ENCODE assay signal across 21 cellular contexts in genomic region chr6:144277605-144278227, GRCh38. TPM values are rescaled to one million over a fixed set of nuclear protein-coding genes. Genes with fewer than 3 reads are reported as not detected.
A peak's percentile ranks its signal among the peaks of the same experiment; 100 is the strongest.
DNase-seq lines count a peak whose midpoint lies in the region; ATAC-seq, FAIRE-seq and TF ChIP-seq lines count a peak whose summit lies in the region.
"Had no signal": no experiment of that assay in that cellular context is flagged by ENCODE, and none has a peak within 500 bp of the region (broad histone marks: within the 10 kb centered on the region; RNA-seq: fewer than 3 reads in every experiment).

No MANE protein-coding gene starts in this region.

- CTCF ChIA-PET in HepG2 (lab: Yijun Ruan, JAX; ENCODE audit: low intra/inter-chr PET ratio, low total read pairs) = no interaction called here
- CTCF ChIA-PET in HEK293T (lab: Yijun Ruan, JAX) = interaction anchor here (0.7 to 1.1 kb wide), 2 partner anchors 9 to 685 kb away, joined by 3 read pairs; no protein-coding TSS in a partner anchor

- TF ChIP-seq EP300 in HepG2 (IDR thresholded peaks at IDR 0.05; ENCODE audit: low read depth in 2 of 2, low read length in 2 of 2) (no peak), HepG2 (CRISPR knock-in tag; IDR thresholded peaks at IDR 0.05; ENCODE audit: borderline replicate concordance) (no peak)

- H3K14ac ChIP-seq in neuronal stem cell (ENCODE audit: low read length) = no peak overlapping the region

- in situ Hi-C loops in HepG2 (cut with HindIII; ENCODE audit: extremely low pct_ligation_motif_present, low pct_unique_long_range_greater_than_20kb) = no loop called here

- no TSS peak for BruUV-seq in HepG2 (replicated peaks; lab: Mats Ljungman, UMichigan)

- H2BK120ac ChIP-seq in neuronal stem cell (ENCODE audit: low read depth, low read length) = no peak overlapping the region

- H3K27ac ChIP-seq in liver (ENCODE audit: low read depth in 1 of 2, low read length in 2 of 2) (no peak overlapping the region), HepG2 (ENCODE audit: extremely low read length, insufficient read depth, low read length) (no peak overlapping the region), neuronal stem cell (replicated peaks; ENCODE audit: low read length) (no peak overlapping the region), right atrium auricular region (no peak overlapping the region), uterus (no peak overlapping the region)
- H3K27ac ChIP-seq: 22Rv1, BLaER1, C4-2B had no signal

- no peak overlapping the region for H4K91ac ChIP-seq in neuronal stem cell (ENCODE audit: low read depth, low read length, poor library complexity)

- H3K36me3 ChIP-seq in liver (ENCODE audit: control insufficient read depth in 4 of 4, insufficient read depth in 3 of 4, low read depth in 1 of 4, low read length in 3 of 4) = no peaks in the 10 kb centered on the region
- H3K36me3 ChIP-seq in HepG2 (replicated peaks in 1 of 2; ENCODE audit: control insufficient read depth in 1 of 2, insufficient read depth in 2 of 2, low read length in 2 of 2) = no peaks in the 10 kb centered on the region
- no peaks in the 10 kb centered on the region for H3K36me3 ChIP-seq in neuronal stem cell (replicated peaks in 1 of 2; ENCODE audit: control insufficient read depth in 2 of 2, insufficient read depth in 2 of 2, low read length in 2 of 2)
- no peaks in the 10 kb centered on the region for H3K36me3 ChIP-seq in right atrium auricular region
- H3K36me3 ChIP-seq in uterus = no peaks in the 10 kb centered on the region
- H3K36me3 ChIP-seq: BLaER1, HAP-1 had no signal

- H3K4me3 ChIP-seq in liver (ENCODE audit: low read depth in 1 of 3, low read length in 3 of 3) = no peak overlapping the region
- no peak overlapping the region for H3K4me3 ChIP-seq in HepG2 (replicated peaks in 1 of 3; ENCODE audit: insufficient read depth in 1 of 3, low read depth in 2 of 3, low read length in 3 of 3)
- no peak overlapping the region for H3K4me3 ChIP-seq in neuronal stem cell (ENCODE audit: low read length in 2 of 2)
- H3K4me3 ChIP-seq in right atrium auricular region = no peak overlapping the region
- H3K4me3 ChIP-seq in uterus = no peak overlapping the region
- H3K4me3 ChIP-seq: BLaER1, HAP-1 had no signal

- FAIRE-seq in HepG2 (lab: Jason Lieb, UNC) = no peak
- FAIRE-seq: A204.1, G401.6, GM12892 had no signal

- H3K27me3 ChIP-seq in liver (ENCODE audit: control insufficient read depth in 4 of 4, insufficient read depth in 4 of 4, low read length in 3 of 4) (no peaks in the 10 kb centered on the region), HepG2 (ENCODE audit: control insufficient read depth in 1 of 2, insufficient read depth in 2 of 2, low read length in 2 of 2) (0 out of 5 replicates have a peak, but pooled peaks cover 0 to 1% of the 10 kb centered on the region in 2 experiments), neuronal stem cell (ENCODE audit: control insufficient read depth in 3 of 3, insufficient read depth in 3 of 3, low read depth in 1 of 3, low read length in 3 of 3) (no peaks in the 10 kb centered on the region), right atrium auricular region (no peaks in the 10 kb centered on the region), uterus (no peaks in the 10 kb centered on the region)

- H2AK5ac ChIP-seq in neuronal stem cell (ENCODE audit: low read depth, low read length) = no peak overlapping the region

- intact Hi-C loops in HepG2 (cut with micrococcal nuclease; ENCODE audit: unreplicated experiment) (no loop called here), uterus (cut with DNase I; ENCODE audit: low total_unique reads) (no loop called here)

- H3K9ac ChIP-seq in liver (ENCODE audit: low read depth in 1 of 2, low read length in 2 of 2) (no peak overlapping the region), HepG2 (ENCODE audit: insufficient read depth, low read depth, low read length) (no peak overlapping the region), neuronal stem cell (ENCODE audit: low read depth, low read length, poor library complexity) (no peak overlapping the region)
- H3K9ac ChIP-seq: BLaER1 had no signal

- H3K18ac ChIP-seq in neuronal stem cell (ENCODE audit: low read length) = peak overlapping the region; percentile 46

- no peak overlapping the region for H2BK5ac ChIP-seq in neuronal stem cell (ENCODE audit: low read length)

- no peak overlapping the region for H2BK15ac ChIP-seq in neuronal stem cell (ENCODE audit: low read length)

- H3K4me2 ChIP-seq in HepG2 (ENCODE audit: low read depth, low read length) (no peak overlapping the region), neuronal stem cell (ENCODE audit: insufficient read depth, low read length, poor library complexity, severe bottlenecking) (no peak overlapping the region)
- H3K4me2 ChIP-seq: BLaER1 had no signal

- no peak overlapping the region for H3K4ac ChIP-seq in neuronal stem cell (ENCODE audit: low read length)

- POLR2A ChIA-PET in HepG2 (lab: Yijun Ruan, JAX) = no interaction called here
- POLR2A ChIA-PET in HEK293T (lab: Yijun Ruan, JAX) = interaction anchor here (1.3 kb wide), 1 partner anchor 8 kb away, joined by 3 read pairs; no protein-coding TSS in a partner anchor

- 65% methylated on average over 8 of the region's 8 CpGs for WGBS in liver
- 66% methylated on average over 8 of the region's 8 CpGs for WGBS in HepG2 (ENCODE audit: low lambda C conversion rate)
- WGBS in neuronal stem cell (ENCODE audit: extremely low coverage in 2 of 2, insufficient read length in 2 of 2, insufficient replicate concordance in 1 of 2), 2 donors = no CpG with 5 or more reads among the region's 8 CpGs

- H4K8ac ChIP-seq in neuronal stem cell (ENCODE audit: low read depth, low read length) = no peak overlapping the region

- DNase-seq in HepG2 (ENCODE audit: low spot score) (no peak), left lobe of liver (ENCODE audit: low spot score) (peak; percentile 65), neuronal stem cell (ENCODE audit: low spot score) (no peak), HEK293T (ENCODE audit: extremely low spot score) (no peak), right atrium auricular region (ENCODE audit: low spot score) (no peak), uterus (no peak)
- DNase-seq: Caco-2; CD4-positive, CD25-positive, alpha-beta regulatory T cell; CD8-positive, alpha-beta T cell; DMS153; DND-41; GOT3 had no signal

- H2BK12ac ChIP-seq in neuronal stem cell (ENCODE audit: low read length) = no peak overlapping the region

- H4K20me1 ChIP-seq in HepG2 (ENCODE audit: insufficient read depth, low read length) = no peaks in the 10 kb centered on the region
- H4K20me1 ChIP-seq: BLaER1 had no signal

- no peak overlapping the region for H2AFZ ChIP-seq in HepG2 (ENCODE audit: low read length)
- no peak overlapping the region for H2AFZ ChIP-seq in neuronal stem cell (ENCODE audit: low read length)

- H3K23ac ChIP-seq in neuronal stem cell (ENCODE audit: low read depth, low read length, poor library complexity) = no peak overlapping the region

- no peaks in the 10 kb centered on the region for H3K79me2 ChIP-seq in HepG2 (ENCODE audit: insufficient read depth, low read length)

- ATAC-seq in HepG2 = no peak
- peak; percentile 88 for ATAC-seq in left lobe of liver
- no peak for ATAC-seq in HG02852 (IDR thresholded peaks at IDR 0.05; ENCODE audit: unreplicated experiment)
- ATAC-seq: CD8-positive, alpha-beta T cell had no signal

- TF ChIP-seq POLR2A in HepG2 (IDR thresholded peaks at IDR 0.05; ENCODE audit: insufficient read depth in 1 of 2, low read depth in 2 of 2, low read length in 2 of 2) (no peak), uterus (IDR thresholded peaks at IDR 0.05) (no peak)

- H3K79me1 ChIP-seq in neuronal stem cell (ENCODE audit: low read depth, low read length) = no peaks in the 10 kb centered on the region

- no peak for TF ChIP-seq CTCF in liver (IDR thresholded peaks at IDR 0.05; ENCODE audit: low read depth, low read length, missing input control)
- TF ChIP-seq CTCF in HepG2 (CRISPR knock-in tag; IDR thresholded peaks at IDR 0.05) = no peak
- TF ChIP-seq CTCF in right atrium auricular region (IDR thresholded peaks at IDR 0.05) = no peak
- no peak for TF ChIP-seq CTCF in uterus (IDR thresholded peaks at IDR 0.05)

- H3K4me1 ChIP-seq in liver (ENCODE audit: control insufficient read depth in 4 of 4, insufficient read depth in 4 of 4, low read length in 3 of 4) (peaks cover 2 to 20% (median 11%) of the 10 kb centered on the region in 4 donors), HepG2 (ENCODE audit: insufficient read depth, low read length) (peaks cover under 1% of the 10 kb centered on the region; the same call in 1 of the 2 replicates), neuronal stem cell (ENCODE audit: control insufficient read depth in 2 of 2, insufficient read depth in 1 of 2, low read depth in 1 of 2, low read length in 2 of 2) (peaks cover 5 to 8% of the 10 kb centered on the region in 2 donors), right atrium auricular region (no peaks in the 10 kb centered on the region), uterus (no peaks in the 10 kb centered on the region)
- H3K4me1 ChIP-seq: BLaER1, HAP-1 had no signal

- TF ChIP-seq RAD21 in liver (IDR thresholded peaks at IDR 0.05) (peak; percentile 11 to 44), HepG2 (CRISPR knock-in tag; IDR thresholded peaks at IDR 0.05) (no peak)

- H3K9me3 ChIP-seq in liver (ENCODE audit: control insufficient read depth in 4 of 4, low read length in 3 of 4) (no peaks in the 10 kb centered on the region), HepG2 (ENCODE audit: low read length) (no peaks in the 10 kb centered on the region), neuronal stem cell (replicated peaks in 1 of 2; ENCODE audit: control insufficient read depth in 2 of 2, insufficient read depth in 1 of 2, low read depth in 1 of 2, low read length in 2 of 2) (peaks cover 0 to 11% of the 10 kb centered on the region in 2 donors), right atrium auricular region (no peaks in the 10 kb centered on the region), uterus (no peaks in the 10 kb centered on the region)
- H3K9me3 ChIP-seq: BLaER1, Caco-2, HAP-1 had no signal

RNA-seq across cellular contexts. Expression of gene UTRN, which starts 7.4 kb away (rescaled TPM):
- 10 to 100 TPM; 80.5 to 83.7 TPM for total RNA-seq in liver
- 10 to 100 TPM in 1 of 2 donors, 1 to 10 TPM in 1; 6.9 to 14.6 TPM for polyA plus RNA-seq in liver
- total RNA-seq in HepG2 (2016; rRNA removed; fragmentation: Illumina TruSeq; extraction: Trizol) = 85.4 and 102 TPM in 2 replicates
- 31.3 and 33.8 TPM in 2 replicates for total RNA-seq in HepG2 (2016; cell fraction: cytosol; rRNA removed; fragmentation: Illumina TruSeq; extraction: Trizol; ENCODE audit: low read depth)
- total RNA-seq in HepG2 (2016; cell fraction: insoluble cytoplasmic fraction; rRNA removed; fragmentation: Illumina TruSeq; extraction: Trizol) = 82.8 and 99.8 TPM in 2 replicates
- 24.5 and 25.3 TPM in 2 replicates for total RNA-seq in HepG2 (2016; cell fraction: membrane; rRNA removed; fragmentation: Illumina TruSeq; extraction: Trizol)
- total RNA-seq in HepG2 (2016; cell fraction: nucleus; rRNA removed; fragmentation: Illumina TruSeq; extraction: Trizol) = 238 and 263 TPM in 2 replicates
- polyA plus RNA-seq in HepG2 (2011; rRNA removed) = 116 and 119 TPM in 2 replicates
- polyA plus RNA-seq in HepG2 (2011; cell fraction: cytosol; rRNA removed) = 80.3 and 114 TPM in 2 replicates
- 157 and 177 TPM in 2 replicates for polyA plus RNA-seq in HepG2 (2011; cell fraction: nucleus; rRNA removed)
- 163 and 168 TPM in 2 replicates for polyA plus RNA-seq in HepG2 (2012)
- polyA plus RNA-seq in HepG2 (2016; cell fraction: cytosol; fragmentation: Illumina TruSeq; extraction: Trizol; ENCODE audit: low read depth) = 1.2 and 1.7 TPM in 2 replicates
- polyA plus RNA-seq in HepG2 (2016; cell fraction: insoluble cytoplasmic fraction; fragmentation: Illumina TruSeq; extraction: Trizol; ENCODE audit: low read depth) = 32.6 and 33.9 TPM in 2 replicates
- polyA plus RNA-seq in HepG2 (2016; cell fraction: membrane; fragmentation: Illumina TruSeq; extraction: Trizol; ENCODE audit: low read depth) = 2.6 and 3.8 TPM in 2 replicates
- 41.1 and 45.1 TPM in 2 replicates for polyA plus RNA-seq in HepG2 (2016; cell fraction: nucleus; fragmentation: Illumina TruSeq; extraction: Trizol; ENCODE audit: insufficient read depth, low read depth)
- polyA minus RNA-seq in HepG2 (2011; rRNA and poly(A)+ RNA removed; ENCODE audit: low replicate concordance) = 15.6 and 209 TPM in 2 replicates
- polyA minus RNA-seq in HepG2 (2011; cell fraction: cytosol; rRNA and poly(A)+ RNA removed) = 248 and 267 TPM in 2 replicates
- polyA minus RNA-seq in HepG2 (2011; cell fraction: nucleus; rRNA and poly(A)+ RNA removed) = 1,476 and 1,554 TPM in 2 replicates
- total RNA-seq in left lobe of liver = 29.2 TPM
- polyA plus RNA-seq in neuronal stem cell (2013, experiment 1 of 2) = 13.3 TPM
- polyA plus RNA-seq in neuronal stem cell (2013, experiment 2 of 2) = 12.3 TPM
- 10 to 100 TPM; 57.5 to 75.8 TPM for total RNA-seq in right atrium auricular region
- total RNA-seq in uterus = 100 to 1,000 TPM in 3 of 4 donors, 10 to 100 TPM in 1; 86.8 to 336 (median 231) TPM
